Comparison of ENCODE assay signal across 8 cellular contexts in genomic region chr7:45000096-45001032, GRCh38. TPM values are rescaled to one million over a fixed set of nuclear protein-coding genes. Genes with fewer than 3 reads are reported as not detected.
DNase-seq lines count a peak whose midpoint lies in the region; ATAC-seq and TF ChIP-seq lines count a peak whose summit lies in the region.

Gene CCM2, plus strand, starts transcription at chr7:45000201. Its CDS starts 133 bp downstream, at chr7:45000334.

- peaks cover 34% of the 10 kb centered on the region for H3K36me3 Mint-ChIP-seq in activated T-cell treated with anti-CD3 and anti-CD28 coated beads, Interleukin-2, amount 50 U/mL, for 24 hours (ENCODE audit: low read depth)
- H3K36me3 Mint-ChIP-seq in naive thymus-derived CD8-positive, alpha-beta T cell = no peaks in the 10 kb centered on the region

- TF ChIP-seq CTCF in VCaP (conservative IDR thresholded peaks at IDR 0.05) (no peak), GM13976 (IDR thresholded peaks at IDR 0.05; ENCODE audit: borderline replicate concordance, control extremely low read depth, extremely low read depth, insufficient read depth, missing control alignments) (no peak)

- H3K4me3 Mint-ChIP-seq in activated T-cell treated with anti-CD3 and anti-CD28 coated beads, Interleukin-2, amount 50 U/mL, for 24 hours = peak within 1 kb of the TSS; percentile 84
- H3K4me3 Mint-ChIP-seq in naive thymus-derived CD8-positive, alpha-beta T cell = peak within 1 kb of the TSS; percentile 84 to 98 (median 97)

- in situ Hi-C loops in GM13976 (cut with MboI; ENCODE audit: low sequenced_read_pairs, unreplicated experiment) = no loop called here

- no peak for DNase-seq in activated T-cell treated with anti-CD3 and anti-CD28 coated beads, Interleukin-2, amount 50 U/mL, for 24 hours
- no peak for DNase-seq in activated T-cell treated with anti-CD3 and anti-CD28 coated beads for 4 hours
- peak; percentile 36 for DNase-seq in HT-29 (ENCODE audit: low spot score)
- DNase-seq in fibroblast of peridontal ligament (ENCODE audit: extremely low read depth) = peak; percentile 35
- peak in 1 of 10 donors; percentile 17 for DNase-seq in naive thymus-derived CD8-positive, alpha-beta T cell
- no peak for DNase-seq in GM13976 (ENCODE audit: low spot score)
- DNase-seq in NCI-H2107 treated with DMSO at 0.1 percent for 48 hours (lab: John Stamatoyannopoulos, UW; ENCODE audit: unreplicated experiment) = no peak

- POLR2A ChIA-PET in naive thymus-derived CD8-positive, alpha-beta T cell (lab: Charles Lee) = interaction anchor here (0.5 to 10.5 kb wide), 18 partner anchors 10 to 394 kb away, joined by 3 to 314 read pairs (median 4); partner anchors contain the start of genes MYO1G, OGDH, PURB and TBRG4

- no peaks in the 10 kb centered on the region for H3K27me3 Mint-ChIP-seq in activated T-cell treated with anti-CD3 and anti-CD28 coated beads, Interleukin-2, amount 50 U/mL, for 24 hours
- H3K27me3 Mint-ChIP-seq in naive thymus-derived CD8-positive, alpha-beta T cell = no peaks in the 10 kb centered on the region

- peaks cover 59% of the 10 kb centered on the region for H3K4me1 Mint-ChIP-seq in activated T-cell treated with anti-CD3 and anti-CD28 coated beads, Interleukin-2, amount 50 U/mL, for 24 hours (ENCODE audit: low read depth)
- peaks cover 15 to 66% (median 49%) of the 10 kb centered on the region in 4 donors for H3K4me1 Mint-ChIP-seq in naive thymus-derived CD8-positive, alpha-beta T cell

- H3K27ac ChIP-seq in VCaP = peak within 1 kb of the TSS; percentile 82

- no peak for ATAC-seq in naive thymus-derived CD8-positive, alpha-beta T cell

- peak within 1 kb of the TSS; percentile 97 for H3K27ac Mint-ChIP-seq in activated T-cell treated with anti-CD3 and anti-CD28 coated beads, Interleukin-2, amount 50 U/mL, for 24 hours
- peak within 1 kb of the TSS; percentile 92 to 99 (median 97) for H3K27ac Mint-ChIP-seq in naive thymus-derived CD8-positive, alpha-beta T cell

- no peaks in the 10 kb centered on the region for H3K9me3 Mint-ChIP-seq in activated T-cell treated with anti-CD3 and anti-CD28 coated beads, Interleukin-2, amount 50 U/mL, for 24 hours
- H3K9me3 Mint-ChIP-seq in naive thymus-derived CD8-positive, alpha-beta T cell = no peaks in the 10 kb centered on the region

RNA-seq across cellular contexts. Expression of gene CCM2, which starts in this region (rescaled TPM):
- 69.8 and 90.2 TPM in 2 replicates for total RNA-seq in HT-29 (2014; rRNA removed; shearing (Covaris generic))
- total RNA-seq in naive thymus-derived CD8-positive, alpha-beta T cell = 100 to 1,000 TPM; 160 to 167 TPM
- polyA plus RNA-seq in naive thymus-derived CD8-positive, alpha-beta T cell = 10 to 100 TPM; 49.9 to 81.7 (median 63.2) TPM

Comparison
In these comparisons a context has a peak if more than half of its experiments do, and no peak if none do; other contexts are left out.
1. DNase-seq: peak in HT-29 (single experiment) and fibroblast of peridontal ligament (single experiment); none in activated T-cell treated with anti-CD3 and anti-CD28 coated beads, Interleukin-2, amount 50 U/mL, for 24 hours (single experiment), activated T-cell treated with anti-CD3 and anti-CD28 coated beads for 4 hours (single experiment), GM13976 (single experiment) and NCI-H2107 treated with DMSO at 0.1 percent for 48 hours (single experiment).